31 cellular contexts compared by ENCODE assay signal in the genomic region with DNA sequence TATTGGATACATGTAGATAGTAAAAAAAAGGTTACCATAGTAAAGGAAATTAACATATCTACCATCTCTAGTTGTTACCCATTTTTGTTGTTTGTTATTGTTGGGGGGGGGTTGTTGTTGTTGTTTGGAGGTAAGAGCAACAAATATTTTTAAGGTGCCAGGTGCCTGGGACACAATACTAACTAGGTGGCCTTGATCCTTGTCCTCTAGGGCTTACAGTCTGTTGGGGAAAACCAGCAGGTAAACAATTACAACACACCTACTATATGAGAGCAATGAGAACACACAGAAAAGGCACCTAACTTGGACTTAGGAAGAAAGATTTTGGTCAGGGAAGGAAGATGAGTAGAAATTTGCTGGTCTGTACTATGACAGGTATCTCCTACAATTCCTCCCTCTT.
"Had no signal": no experiment of that assay in that cellular context is flagged by ENCODE, and none has a peak within 500 bp of the region (broad histone marks: within the 10 kb centered on the region; RNA-seq: fewer than 3 reads in every experiment).

No MANE protein-coding gene starts in this region.

- H3K36me3 ChIP-seq: brain microvascular endothelial cell, esophagus muscularis mucosa, gastrocnemius medialis, heart left ventricle had no signal

- H3K27me3 Mint-ChIP-seq: activated CD4-positive, alpha-beta memory T cell treated with anti-CD3 and anti-CD28 coated beads, Interleukin-2, amount 10 ng/mL, durations not matched to agents 7 days and 5 days; activated CD4-positive, alpha-beta T cell treated with anti-CD3 and anti-CD28 coated beads, Interleukin-2, amount 10 ng/mL, durations not matched to agents 7 days and 5 days; activated naive CD4-positive, alpha-beta T cell treated with anti-CD3 and anti-CD28 coated beads, Interleukin-2, amount 10 ng/mL, durations not matched to agents 7 days and 5 days; activated naive CD8-positive, alpha-beta T cell; activated T-cell treated with anti-CD3 and anti-CD28 coated beads, Interleukin-2, amount 50 U/mL, for 24 hours; central memory CD8-positive, alpha-beta T cell; effector memory CD8-positive, alpha-beta T cell; T-helper 17 cell had no signal

- ATAC-seq: activated T-cell treated with anti-CD3 and anti-CD28 coated beads, Interleukin-2, amount 50 U/mL, for 72 hours; effector memory CD8-positive, alpha-beta T cell; foreskin keratinocyte; gastrocnemius medialis; heart left ventricle; T-helper 17 cell had no signal

- H3K27me3 ChIP-seq: brain microvascular endothelial cell, esophagus muscularis mucosa, foreskin keratinocyte, gastrocnemius medialis, heart left ventricle had no signal

- H3K4me1 ChIP-seq: esophagus muscularis mucosa, foreskin keratinocyte, gastrocnemius medialis, heart left ventricle had no signal

- H3K4me1 Mint-ChIP-seq: activated CD4-positive, alpha-beta memory T cell treated with anti-CD3 and anti-CD28 coated beads, Interleukin-2, amount 10 ng/mL, durations not matched to agents 7 days and 5 days; activated CD4-positive, alpha-beta T cell treated with anti-CD3 and anti-CD28 coated beads, Interleukin-2, amount 10 ng/mL, durations not matched to agents 7 days and 5 days; activated naive CD4-positive, alpha-beta T cell treated with anti-CD3 and anti-CD28 coated beads, Interleukin-2, amount 10 ng/mL, durations not matched to agents 7 days and 5 days; central memory CD8-positive, alpha-beta T cell; T-helper 17 cell had no signal

- H3K27ac ChIP-seq: brain microvascular endothelial cell, esophagus muscularis mucosa, foreskin keratinocyte, gastrocnemius medialis, heart left ventricle had no signal

- H3K4me3 Mint-ChIP-seq: activated CD4-positive, alpha-beta memory T cell treated with anti-CD3 and anti-CD28 coated beads, Interleukin-2, amount 10 ng/mL, durations not matched to agents 7 days and 5 days; activated CD4-positive, alpha-beta T cell treated with anti-CD3 and anti-CD28 coated beads, Interleukin-2, amount 10 ng/mL, durations not matched to agents 7 days and 5 days; activated naive CD4-positive, alpha-beta T cell treated with anti-CD3 and anti-CD28 coated beads, Interleukin-2, amount 10 ng/mL, durations not matched to agents 7 days and 5 days; activated naive CD8-positive, alpha-beta T cell; activated T-cell treated with anti-CD3 and anti-CD28 coated beads, Interleukin-2, amount 50 U/mL, for 24 hours; activated T-cell treated with anti-CD3 and anti-CD28 coated beads, Interleukin-2, amount 50 U/mL, for 72 hours; central memory CD8-positive, alpha-beta T cell; effector memory CD8-positive, alpha-beta T cell; T-helper 17 cell; T-helper 2 cell treated with Interferon-gamma antibody and Interleukin-4, amounts not matched to agents 5 μg/mL and 100 μg/mL, for 36 hours had no signal

- H3K27ac Mint-ChIP-seq: activated CD4-positive, alpha-beta memory T cell treated with anti-CD3 and anti-CD28 coated beads, Interleukin-2, amount 10 ng/mL, durations not matched to agents 7 days and 5 days; activated CD4-positive, alpha-beta T cell treated with anti-CD3 and anti-CD28 coated beads, Interleukin-2, amount 10 ng/mL, durations not matched to agents 7 days and 5 days; activated naive CD4-positive, alpha-beta T cell treated with anti-CD3 and anti-CD28 coated beads, Interleukin-2, amount 10 ng/mL, durations not matched to agents 7 days and 5 days; activated naive CD8-positive, alpha-beta T cell; activated T-cell treated with anti-CD3 and anti-CD28 coated beads, Interleukin-2, amount 50 U/mL, for 24 hours; activated T-cell treated with anti-CD3 and anti-CD28 coated beads, Interleukin-2, amount 50 U/mL, for 72 hours; effector memory CD8-positive, alpha-beta T cell; T-helper 17 cell; T-helper 2 cell treated with Interferon-gamma antibody and Interleukin-4, amounts not matched to agents 5 μg/mL and 100 μg/mL, for 36 hours had no signal

- H3K36me3 Mint-ChIP-seq: activated naive CD4-positive, alpha-beta T cell treated with anti-CD3 and anti-CD28 coated beads, Interleukin-2, amount 10 ng/mL, durations not matched to agents 7 days and 5 days; activated naive CD8-positive, alpha-beta T cell had no signal

- DNase-seq: activated CD4-positive, alpha-beta memory T cell treated with anti-CD3 and anti-CD28 coated beads, Interleukin-2, amount 10 ng/mL, durations not matched to agents 7 days and 5 days; activated CD4-positive, alpha-beta T cell treated with anti-CD3 and anti-CD28 coated beads for 1 hour; activated CD4-positive, alpha-beta T cell treated with anti-CD3 and anti-CD28 coated beads for 4 hours; activated CD4-positive, alpha-beta T cell treated with anti-CD3 and anti-CD28 coated beads, Interleukin-2, amount 10 ng/mL, durations not matched to agents 7 days and 5 days; activated CD4-positive, alpha-beta T cell treated with anti-CD3 and anti-CD28 coated beads, Interleukin-2, amount 50 U/mL, for 4 hours; activated CD8-positive, alpha-beta memory T cell treated with anti-CD3 and anti-CD28 coated beads, Interleukin-2, amount 50 U/mL, for 48 hours; activated gamma-delta T cell; activated naive CD4-positive, alpha-beta T cell; activated naive CD4-positive, alpha-beta T cell treated with anti-CD3 and anti-CD28 coated beads, Interleukin-2, amount 10 ng/mL, durations not matched to agents 7 days and 5 days; activated T-cell treated with anti-CD3 and anti-CD28 coated beads for 4 hours; activated T-cell treated with anti-CD3 and anti-CD28 coated beads, Interleukin-2, amount 50 U/mL, for 24 hours; activated T-cell treated with anti-CD3 and anti-CD28 coated beads, Interleukin-2, amount 50 U/mL, for 72 hours; amniotic stem cell; anterior cingulate cortex; brain microvascular endothelial cell; cortex of kidney; dermis blood vessel endothelial cell; effector CD4-positive, alpha-beta T cell; effector memory CD8-positive, alpha-beta T cell; erythroblast; foreskin keratinocyte; gastrocnemius medialis; glutamatergic neuron; heart left ventricle; T-helper 1 cell; T-helper 17 cell; T1000 had no signal

- H3K4me3 ChIP-seq: esophagus muscularis mucosa, gastrocnemius medialis, heart left ventricle had no signal

- H3K9me3 Mint-ChIP-seq: activated CD4-positive, alpha-beta memory T cell treated with anti-CD3 and anti-CD28 coated beads, Interleukin-2, amount 10 ng/mL, durations not matched to agents 7 days and 5 days; activated CD4-positive, alpha-beta T cell treated with anti-CD3 and anti-CD28 coated beads, Interleukin-2, amount 10 ng/mL, durations not matched to agents 7 days and 5 days; activated naive CD4-positive, alpha-beta T cell treated with anti-CD3 and anti-CD28 coated beads, Interleukin-2, amount 10 ng/mL, durations not matched to agents 7 days and 5 days; activated T-cell treated with anti-CD3 and anti-CD28 coated beads, Interleukin-2, amount 50 U/mL, for 24 hours; effector memory CD8-positive, alpha-beta T cell; T-helper 2 cell treated with Interferon-gamma antibody and Interleukin-4, amounts not matched to agents 5 μg/mL and 100 μg/mL, for 36 hours had no signal

- H3K9me3 ChIP-seq: esophagus muscularis mucosa, gastrocnemius medialis, heart left ventricle had no signal
